Comparison of ENCODE assay signal across 35 cellular contexts in the genomic region with DNA sequence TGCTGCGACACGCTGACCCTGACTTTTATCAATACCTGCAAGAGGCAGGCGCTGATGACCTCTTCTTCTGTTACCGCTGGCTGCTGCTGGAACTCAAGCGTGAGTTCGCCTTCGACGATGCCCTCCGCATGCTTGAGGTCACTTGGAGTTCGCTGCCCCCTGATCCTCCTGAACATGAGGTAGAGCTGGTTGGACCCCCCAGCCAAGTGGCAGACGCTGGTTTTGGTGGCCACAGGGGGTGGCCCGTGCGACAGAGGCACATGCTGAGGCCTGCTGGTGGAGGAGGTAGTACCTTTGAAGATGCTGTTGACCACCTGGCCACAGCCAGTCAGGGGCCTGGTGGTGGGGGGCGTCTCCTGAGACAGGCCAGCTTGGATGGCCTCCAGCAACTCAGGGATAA.
"Had no signal": no experiment of that assay in that cellular context is flagged by ENCODE, and none has a peak within 500 bp of the region (broad histone marks: within the 10 kb centered on the region; RNA-seq: fewer than 3 reads in every experiment).

No MANE protein-coding gene starts in this region.

- H3K27me3 Mint-ChIP-seq: activated B cell treated with CpG ODN at 0.5 μM for 24 hours; activated CD4-positive, alpha-beta T cell treated with anti-CD3 and anti-CD28 coated beads for 36 hours; activated CD4-positive, alpha-beta T cell treated with anti-CD3 and anti-CD28 coated beads, Interleukin-2, amount 10 ng/mL, durations not matched to agents 24 days and 14 days; activated CD8-positive, alpha-beta memory T cell treated with anti-CD3 and anti-CD28 coated beads, Interleukin-2, amount 10 ng/mL, durations not matched to agents 7 days and 5 days; activated naive CD4-positive, alpha-beta T cell treated with anti-CD3 and anti-CD28 coated beads, Interleukin-2, amount 50 U/mL, for 24 hours; activated naive CD8-positive, alpha-beta T cell treated with anti-CD3 and anti-CD28 coated beads, Interleukin-2, amount 10 ng/mL, durations not matched to agents 7 days and 5 days; activated T-helper 17 cell treated with anti-CD3 and anti-CD28 coated beads, Interleukin-2, amount 50 U/mL, for 72 hours; dendritic cell treated with granulocyte-macrophage colony-stimulating factor and Interleukin-4, amounts not matched to agents 40 ng/mL and 50 ng/mL, for 4 days; T-cell had no signal

- ATAC-seq: activated CD4-positive, alpha-beta T cell treated with anti-CD3 and anti-CD28 coated beads for 36 hours; activated CD4-positive, CD25-positive, alpha-beta regulatory T cell treated with anti-CD3 and anti-CD28 coated beads, Interleukin-2, amount 50 U/mL, for 24 hours; activated CD8-positive, alpha-beta memory T cell treated with anti-CD3 and anti-CD28 coated beads, Interleukin-2, amount 10 ng/mL, durations not matched to agents 7 days and 5 days; activated CD8-positive, alpha-beta T cell treated with anti-CD3 and anti-CD28 coated beads, Interleukin-2, amount 10 ng/mL, durations not matched to agents 7 days and 5 days; activated T-helper 17 cell treated with anti-CD3 and anti-CD28 coated beads, Interleukin-2, amount 50 U/mL, for 72 hours; esophagus mucosa; T-cell had no signal

- H3K36me3 Mint-ChIP-seq: activated naive CD4-positive, alpha-beta T cell treated with anti-CD3 and anti-CD28 coated beads, Interleukin-2, amount 50 U/mL, for 24 hours had no signal

- H3K4me3 Mint-ChIP-seq: activated B cell treated with CpG ODN at 0.5 μM for 24 hours; activated CD4-positive, alpha-beta T cell treated with anti-CD3 and anti-CD28 coated beads for 36 hours; activated CD4-positive, alpha-beta T cell treated with anti-CD3 and anti-CD28 coated beads, Interleukin-2, amount 10 ng/mL, durations not matched to agents 24 days and 14 days; activated CD8-positive, alpha-beta memory T cell treated with anti-CD3 and anti-CD28 coated beads, Interleukin-2, amount 10 ng/mL, durations not matched to agents 7 days and 5 days; activated CD8-positive, alpha-beta T cell treated with anti-CD3 and anti-CD28 coated beads, Interleukin-2, amount 10 ng/mL, durations not matched to agents 7 days and 5 days; activated naive CD4-positive, alpha-beta T cell treated with anti-CD3 and anti-CD28 coated beads, Interleukin-2, amount 50 U/mL, for 24 hours; activated naive CD8-positive, alpha-beta T cell treated with anti-CD3 and anti-CD28 coated beads, Interleukin-2, amount 10 ng/mL, durations not matched to agents 7 days and 5 days; activated T-helper 17 cell treated with anti-CD3 and anti-CD28 coated beads, Interleukin-2, amount 50 U/mL, for 72 hours; brain; dendritic cell treated with granulocyte-macrophage colony-stimulating factor and Interleukin-4, amounts not matched to agents 40 ng/mL and 50 ng/mL, for 4 days; endodermal cell; T-cell; T-helper 1 cell treated with Interleukin-12 subunit alpha and Interleukin-12 subunit beta and Interleukin-4 antibody, amounts not matched to agents 30 μg/mL and 1 μg/mL, for 36 hours; T-helper 2 cell treated with Interferon-gamma antibody and Interleukin-4, amounts not matched to agents 5 μg/mL and 100 μg/mL, for 36 hours had no signal

- DNase-seq: activated B cell treated with CpG ODN at 0.5 μM for 24 hours; activated CD4-positive, alpha-beta T cell treated with anti-CD3 and anti-CD28 coated beads for 36 hours; activated CD4-positive, alpha-beta T cell treated with anti-CD3 and anti-CD28 coated beads, Interleukin-2, amount 10 ng/mL, durations not matched to agents 24 days and 14 days; activated CD4-positive, alpha-beta T cell treated with anti-CD3 and anti-CD28 coated beads, Interleukin-2, amount 50 U/mL, for 4 hours; activated CD8-positive, alpha-beta memory T cell treated with anti-CD3 and anti-CD28 coated beads, Interleukin-2, amount 10 ng/mL, durations not matched to agents 7 days and 5 days; activated CD8-positive, alpha-beta memory T cell treated with anti-CD3 and anti-CD28 coated beads, Interleukin-2, amount 50 U/mL, for 4 hours; activated CD8-positive, alpha-beta T cell treated with anti-CD3 and anti-CD28 coated beads, Interleukin-2, amount 10 ng/mL, durations not matched to agents 7 days and 5 days; activated effector memory CD4-positive, alpha-beta T cell treated with Interleukin-2 at 50 U/mL for 16 hours; activated gamma-delta T cell treated with Interleukin-2 at 50 U/mL for 16 hours; activated naive CD4-positive, alpha-beta T cell treated with Interleukin-2 at 50 U/mL for 16 hours; activated naive CD8-positive, alpha-beta T cell treated with anti-CD3 and anti-CD28 coated beads, Interleukin-2, amount 10 ng/mL, durations not matched to agents 7 days and 5 days; activated T-cell treated with anti-CD3 and anti-CD28 coated beads, Interleukin-2, amount 50 U/mL, for 1 hour; central memory CD4-positive, alpha-beta T cell; cerebellar nuclear complex; dorsolateral prefrontal cortex; effector memory CD4-positive, alpha-beta T cell; endodermal cell; foreskin fibroblast; head of caudate nucleus; SW 1271; T-cell; T1000; WERI-Rb-1 had no signal

- H3K9me3 Mint-ChIP-seq: activated B cell treated with CpG ODN at 0.5 μM for 24 hours; activated CD4-positive, alpha-beta T cell treated with anti-CD3 and anti-CD28 coated beads, Interleukin-2, amount 10 ng/mL, durations not matched to agents 24 days and 14 days; activated naive CD4-positive, alpha-beta T cell treated with anti-CD3 and anti-CD28 coated beads, Interleukin-2, amount 50 U/mL, for 24 hours; activated naive CD8-positive, alpha-beta T cell treated with anti-CD3 and anti-CD28 coated beads, Interleukin-2, amount 10 ng/mL, durations not matched to agents 7 days and 5 days; activated T-helper 17 cell treated with anti-CD3 and anti-CD28 coated beads, Interleukin-2, amount 50 U/mL, for 72 hours; dendritic cell treated with granulocyte-macrophage colony-stimulating factor and Interleukin-4, amounts not matched to agents 40 ng/mL and 50 ng/mL, for 4 days; T-cell; T-helper 1 cell treated with Interleukin-12 subunit alpha and Interleukin-12 subunit beta and Interleukin-4 antibody, amounts not matched to agents 30 μg/mL and 1 μg/mL, for 36 hours; T-helper 2 cell treated with Interferon-gamma antibody and Interleukin-4, amounts not matched to agents 5 μg/mL and 100 μg/mL, for 36 hours had no signal

- H3K4me1 Mint-ChIP-seq: activated B cell treated with CpG ODN at 0.5 μM for 24 hours; activated naive CD8-positive, alpha-beta T cell treated with anti-CD3 and anti-CD28 coated beads, Interleukin-2, amount 10 ng/mL, durations not matched to agents 7 days and 5 days; activated T-helper 17 cell treated with anti-CD3 and anti-CD28 coated beads, Interleukin-2, amount 50 U/mL, for 72 hours; brain; endodermal cell; T-cell had no signal

- H3K36me3 ChIP-seq: breast epithelium, cardiac muscle cell, WERI-Rb-1 had no signal

- H3K27me3 ChIP-seq: ascending aorta, cardiac muscle cell had no signal

- H3K27ac Mint-ChIP-seq: activated B cell treated with CpG ODN at 0.5 μM for 24 hours; activated CD4-positive, alpha-beta T cell treated with anti-CD3 and anti-CD28 coated beads, Interleukin-2, amount 10 ng/mL, durations not matched to agents 24 days and 14 days; activated CD8-positive, alpha-beta memory T cell treated with anti-CD3 and anti-CD28 coated beads, Interleukin-2, amount 10 ng/mL, durations not matched to agents 7 days and 5 days; activated CD8-positive, alpha-beta T cell treated with anti-CD3 and anti-CD28 coated beads, Interleukin-2, amount 10 ng/mL, durations not matched to agents 7 days and 5 days; activated naive CD4-positive, alpha-beta T cell treated with anti-CD3 and anti-CD28 coated beads, Interleukin-2, amount 50 U/mL, for 24 hours; activated naive CD8-positive, alpha-beta T cell treated with anti-CD3 and anti-CD28 coated beads, Interleukin-2, amount 10 ng/mL, durations not matched to agents 7 days and 5 days; activated T-helper 17 cell treated with anti-CD3 and anti-CD28 coated beads, Interleukin-2, amount 50 U/mL, for 72 hours; brain; dendritic cell treated with granulocyte-macrophage colony-stimulating factor and Interleukin-4, amounts not matched to agents 40 ng/mL and 50 ng/mL, for 4 days; endodermal cell; T-cell; T-helper 1 cell treated with Interleukin-12 subunit alpha and Interleukin-12 subunit beta and Interleukin-4 antibody, amounts not matched to agents 30 μg/mL and 1 μg/mL, for 36 hours; T-helper 2 cell treated with Interferon-gamma antibody and Interleukin-4, amounts not matched to agents 5 μg/mL and 100 μg/mL, for 36 hours had no signal

- H3K9me3 ChIP-seq: ascending aorta, breast epithelium had no signal

- H3K4me3 ChIP-seq: ascending aorta, breast epithelium, cardiac muscle cell, coronary artery, dorsolateral prefrontal cortex had no signal
